ENCODE assay signal across 13 cellular contexts in genomic region chr12:51675062-51675803, GRCh38.
DNase-seq lines count a peak whose midpoint lies in the region; ATAC-seq, FAIRE-seq and TF ChIP-seq lines count a peak whose summit lies in the region.
"Had no signal": no experiment of that assay in that cellular context is flagged by ENCODE, and none has a peak within 500 bp of the region (broad histone marks: within the 10 kb centered on the region; RNA-seq: fewer than 3 reads in every experiment).

No MANE protein-coding gene starts in this region.

- H2BK120ac ChIP-seq in H1 (replicated peaks; ENCODE audit: low read depth, low read length) = no peak overlapping the region

- no peaks in the 10 kb centered on the region for H3K79me1 ChIP-seq in H1 (ENCODE audit: low read depth, low read length)

- no peak overlapping the region for H3K4ac ChIP-seq in H1 (replicated peaks; ENCODE audit: insufficient read length, low read depth, low read length)

- no peaks in the 10 kb centered on the region; a peak in 1 of 7 replicates for H3K27me3 ChIP-seq in H1 (replicated peaks in 1 of 4; ENCODE audit: control insufficient read depth in 3 of 4, extremely low read depth in 1 of 4, insufficient read depth in 3 of 4, low read length in 3 of 4)
- no peaks in the 10 kb centered on the region for H3K27me3 ChIP-seq in parathyroid adenoma (ENCODE audit: control insufficient read depth, insufficient read depth, low read length)

- TF ChIP-seq CTCF in H1 (IDR thresholded peaks at IDR 0.05; ENCODE audit: control extremely low read depth in 1 of 3, insufficient read depth in 1 of 3, low read depth in 1 of 3, low read length in 3 of 3) (no peak), parathyroid adenoma (IDR thresholded peaks at IDR 0.05) (no peak)

- H3K27ac ChIP-seq in H1 (ENCODE audit: low read depth, low read length) = no peak overlapping the region
- H3K27ac ChIP-seq in parathyroid adenoma = no peak overlapping the region

- peaks cover 0 to 6% (median 2%) of the 10 kb centered on the region in 4 experiments; a peak in 1 of 7 replicates for H3K4me1 ChIP-seq in H1 (replicated peaks in 1 of 4; ENCODE audit: control insufficient read depth in 3 of 4, insufficient read depth in 4 of 4, low read length in 3 of 4)
- peaks cover 12% of the 10 kb centered on the region for H3K4me1 ChIP-seq in parathyroid adenoma

- H3K18ac ChIP-seq in H1 (ENCODE audit: extremely low read depth, low read length) = no peak overlapping the region

- no peak for TF ChIP-seq EP300 in H1 (IDR thresholded peaks at IDR 0.05; ENCODE audit: borderline replicate concordance in 1 of 2, low read depth in 2 of 2, low read length in 2 of 2)

- no peak overlapping the region for H2BK12ac ChIP-seq in H1 (ENCODE audit: low read depth, low read length)

- H4K20me1 ChIP-seq in H1 (replicated peaks in 1 of 2; ENCODE audit: control insufficient read depth in 1 of 2, insufficient read depth in 2 of 2, low read length in 2 of 2) = no peaks in the 10 kb centered on the region

- H3K9me3 ChIP-seq in H1 (ENCODE audit: insufficient read depth in 2 of 2, low read depth in 1 of 2, low read length in 1 of 2) (no peaks in the 10 kb centered on the region), parathyroid adenoma (ENCODE audit: control insufficient read depth, low read length) (no peaks in the 10 kb centered on the region)

- no peak overlapping the region for H4K91ac ChIP-seq in H1 (replicated peaks; ENCODE audit: insufficient read length, low read length)

- POLR2A ChIA-PET in H1 (lab: Charles Lee; ENCODE audit: partially characterized antibody) = interaction anchor here (1.6 kb wide), 1 partner anchor 11 kb away, joined by 4 read pairs; no protein-coding TSS in a partner anchor

- no peak overlapping the region for H3K14ac ChIP-seq in H1 (ENCODE audit: insufficient read length)

- H3K56ac ChIP-seq in H1 (replicated peaks; ENCODE audit: insufficient read length, low read depth, low read length) = no peak overlapping the region

- no peak overlapping the region for H2AK5ac ChIP-seq in H1 (ENCODE audit: low read depth, low read length)

- H4K8ac ChIP-seq in H1 (ENCODE audit: extremely low read depth, insufficient read depth, low read length) = no peak overlapping the region

- no peak for ATAC-seq in GM21529 (IDR thresholded peaks at IDR 0.05; ENCODE audit: unreplicated experiment)

- H2BK20ac ChIP-seq in H1 (ENCODE audit: low read length) = no peak overlapping the region

- H3K36me3 ChIP-seq in H1 (ENCODE audit: control insufficient read depth in 2 of 4, insufficient read depth in 4 of 4, low read length in 3 of 4) (no peaks in the 10 kb centered on the region), parathyroid adenoma (ENCODE audit: control insufficient read depth, insufficient read depth, low read length) (no peaks in the 10 kb centered on the region)

- H3K4me2 ChIP-seq in H1 (ENCODE audit: insufficient read depth in 1 of 2, low read depth in 2 of 2, low read length in 2 of 2) (no peak overlapping the region), parathyroid adenoma (ENCODE audit: low read length) (no peak overlapping the region)

- peaks cover 2% of the 10 kb centered on the region; the same call in 1 of the 2 replicates for H3K23me2 ChIP-seq in H1 (ENCODE audit: low read depth, low read length)

- H2AFZ ChIP-seq in H1 (ENCODE audit: low read length) (no peak overlapping the region), parathyroid adenoma (peak overlapping the region; percentile 4)

- no peak overlapping the region for H4K5ac ChIP-seq in H1 (ENCODE audit: insufficient read length, low read depth, low read length)

- 91 to 100% methylated on average over 1 to 9 of the region's 9 CpGs for WGBS in H1 (ENCODE audit: extremely low coverage in 1 of 2, insufficient coverage in 1 of 2, insufficient read length in 1 of 2, insufficient replicate concordance in 2 of 2, low coverage in 1 of 2, low lambda C conversion rate in 2 of 2, missing lambda C conversion rate in 1 of 2), 2 experiments

- H2BK5ac ChIP-seq in H1 (ENCODE audit: low read depth, low read length) = no peak overlapping the region

- no peak for FAIRE-seq in H1 (lab: Jason Lieb, UNC)

- H3K79me2 ChIP-seq in H1 (ENCODE audit: control insufficient read depth in 1 of 2, insufficient read depth in 2 of 2, low read length in 2 of 2) = no peaks in the 10 kb centered on the region
- H3K79me2 ChIP-seq in parathyroid adenoma = peaks cover 2% of the 10 kb centered on the region

- CTCF ChIA-PET in H1 (lab: Charles Lee; ENCODE audit: partially characterized antibody) = interaction anchor here (1.0 to 1.6 kb wide), 5 partner anchors 7 to 254 kb away, joined by 3 to 8 read pairs (median 5); no protein-coding TSS in a partner anchor

- no peak overlapping the region for H3K4me3 ChIP-seq in Jurkat, Clone E6-1 (ENCODE audit: low read length)
- H3K4me3 ChIP-seq in H1 (ENCODE audit: extremely low read depth in 1 of 4, insufficient read depth in 2 of 4, low read depth in 3 of 4, low read length in 4 of 4) (no peak overlapping the region), parathyroid adenoma (ENCODE audit: low read depth, low read length) (no peak overlapping the region)

- no peak for TF ChIP-seq RAD21 in H1 (IDR thresholded peaks at IDR 0.05 in 1 of 2, conservative IDR thresholded peaks at IDR 0.05 in 1 of 2; ENCODE audit: low read depth in 2 of 2, low read length in 2 of 2)

- H3K9ac ChIP-seq in H1 (replicated peaks in 1 of 4; ENCODE audit: extremely low read depth in 1 of 4, low read depth in 3 of 4, low read length in 3 of 4) (no peak overlapping the region), parathyroid adenoma (no peak overlapping the region)

- DNase-seq in NCI-H748 (lab: John Stamatoyannopoulos, UW; ENCODE audit: unreplicated experiment) (peak; percentile 7), NCI-H748 treated with DMSO at 0.1 percent for 48 hours (lab: John Stamatoyannopoulos, UW) (no peak), H1 (ENCODE audit: low read depth in 1 of 2, low spot score in 2 of 2) (no peak), NCI-H128 (lab: John Stamatoyannopoulos, UW; ENCODE audit: unreplicated experiment) (no peak)
- peak; percentile 48 for DNase-seq in Jurkat, Clone E6-1 (ENCODE audit: low read depth, low spot score)
- no peak for DNase-seq in NK-92 treated with Interleukin-12 subunit alpha and Interleukin-12 subunit beta, amount 100 ng/mL, for 24 hours (lab: John Stamatoyannopoulos, UW)
- DNase-seq: C1 segment of cervical spinal cord, HCEC 1CT, KG1, NCI-H1092, NCI-H1694 treated with DMSO at 0.1 percent for 48 hours had no signal

- no peak overlapping the region for H3K23ac ChIP-seq in H1 (ENCODE audit: insufficient read length)

- no peak overlapping the region for H2BK15ac ChIP-seq in H1 (ENCODE audit: low read length)

- no peak for TF ChIP-seq POLR2A in H1 (IDR thresholded peaks at IDR 0.05; ENCODE audit: control extremely low read depth in 1 of 2, low read depth in 2 of 2, low read length in 2 of 2)

TF ChIP-seq in H1, 55 proteins besides CTCF, POLR2A, EP300 and RAD21:
- no peak for TF ChIP-seq ATF3 (IDR thresholded peaks at IDR 0.05; ENCODE audit: insufficient read depth, low read depth, low read length)
- TF ChIP-seq MAFK (IDR thresholded peaks at IDR 0.05; ENCODE audit: low read depth, low read length) = peak; percentile 30; the same call in 1 of the 2 replicates

Comparison
In these comparisons a context has a peak if more than half of its experiments do, and no peak if none do; other contexts are left out.
1. DNase-seq: peak in NCI-H748 (single experiment) and Jurkat, Clone E6-1 (single experiment); none in NCI-H748 treated with DMSO at 0.1 percent for 48 hours (single experiment), H1 (0 of 2), NK-92 treated with Interleukin-12 subunit alpha and Interleukin-12 subunit beta, amount 100 ng/mL, for 24 hours (single experiment) and NCI-H128 (single experiment).